Comparison of ENCODE assay signal across 2 cellular contexts in genomic region chr6:1668456-1668855, GRCh38. TPM values are rescaled to one million over a fixed set of nuclear protein-coding genes. Genes with fewer than 3 reads are reported as not detected.
"Had no signal": no experiment of that assay in that cellular context is flagged by ENCODE, and none has a peak within 500 bp of the region (broad histone marks: within the 10 kb centered on the region; RNA-seq: fewer than 3 reads in every experiment).

No MANE protein-coding gene starts in this region.

RNA-seq across cellular contexts. Expression of gene FOXC1, which starts 58.7 kb away (rescaled TPM):
- total RNA-seq: naive thymus-derived CD4-positive, alpha-beta T cell; naive thymus-derived CD8-positive, alpha-beta T cell had no signal
